ENCODE assay signal across 1 cellular context in the genomic region with DNA sequence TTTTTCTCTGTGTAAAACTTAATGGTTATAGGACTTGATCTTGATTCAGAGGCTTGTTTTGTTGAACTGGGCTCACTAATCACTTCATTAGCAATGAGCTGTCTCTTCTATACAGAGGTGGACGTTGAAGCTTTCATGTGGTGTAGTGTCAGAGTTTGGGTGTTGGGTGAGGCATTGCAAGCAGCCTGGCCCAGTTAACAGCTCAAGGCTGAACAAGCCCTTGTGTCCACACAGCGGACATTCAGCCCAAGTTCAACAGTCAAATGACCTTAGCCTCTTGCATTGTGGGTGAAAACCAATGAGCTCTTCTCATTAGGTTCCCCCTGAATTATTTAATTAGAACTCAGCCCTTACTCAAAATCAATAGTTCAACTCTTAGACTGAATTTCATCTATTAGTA.
A peak's percentile ranks its signal among the peaks of the same experiment; 100 is the strongest.
TF ChIP-seq lines count a peak whose summit lies in the region.

No MANE protein-coding gene starts in this region.

TF ChIP-seq in HepG2, 621 proteins besides CTCF, POLR2A, EP300 and RAD21:
- TF ChIP-seq HNF4A (CRISPR knock-in tag; IDR thresholded peaks at IDR 0.05): peak; percentile 21; the same call in 1 of the 2 replicates
- no peak for TF ChIP-seq KLF9 (CRISPR knock-in tag; IDR thresholded peaks at IDR 0.05; ENCODE audit: low read depth)
- no peak for TF ChIP-seq HOXD1 (CRISPR knock-in tag; IDR thresholded peaks at IDR 0.05)
- TF ChIP-seq, protein P1, sequence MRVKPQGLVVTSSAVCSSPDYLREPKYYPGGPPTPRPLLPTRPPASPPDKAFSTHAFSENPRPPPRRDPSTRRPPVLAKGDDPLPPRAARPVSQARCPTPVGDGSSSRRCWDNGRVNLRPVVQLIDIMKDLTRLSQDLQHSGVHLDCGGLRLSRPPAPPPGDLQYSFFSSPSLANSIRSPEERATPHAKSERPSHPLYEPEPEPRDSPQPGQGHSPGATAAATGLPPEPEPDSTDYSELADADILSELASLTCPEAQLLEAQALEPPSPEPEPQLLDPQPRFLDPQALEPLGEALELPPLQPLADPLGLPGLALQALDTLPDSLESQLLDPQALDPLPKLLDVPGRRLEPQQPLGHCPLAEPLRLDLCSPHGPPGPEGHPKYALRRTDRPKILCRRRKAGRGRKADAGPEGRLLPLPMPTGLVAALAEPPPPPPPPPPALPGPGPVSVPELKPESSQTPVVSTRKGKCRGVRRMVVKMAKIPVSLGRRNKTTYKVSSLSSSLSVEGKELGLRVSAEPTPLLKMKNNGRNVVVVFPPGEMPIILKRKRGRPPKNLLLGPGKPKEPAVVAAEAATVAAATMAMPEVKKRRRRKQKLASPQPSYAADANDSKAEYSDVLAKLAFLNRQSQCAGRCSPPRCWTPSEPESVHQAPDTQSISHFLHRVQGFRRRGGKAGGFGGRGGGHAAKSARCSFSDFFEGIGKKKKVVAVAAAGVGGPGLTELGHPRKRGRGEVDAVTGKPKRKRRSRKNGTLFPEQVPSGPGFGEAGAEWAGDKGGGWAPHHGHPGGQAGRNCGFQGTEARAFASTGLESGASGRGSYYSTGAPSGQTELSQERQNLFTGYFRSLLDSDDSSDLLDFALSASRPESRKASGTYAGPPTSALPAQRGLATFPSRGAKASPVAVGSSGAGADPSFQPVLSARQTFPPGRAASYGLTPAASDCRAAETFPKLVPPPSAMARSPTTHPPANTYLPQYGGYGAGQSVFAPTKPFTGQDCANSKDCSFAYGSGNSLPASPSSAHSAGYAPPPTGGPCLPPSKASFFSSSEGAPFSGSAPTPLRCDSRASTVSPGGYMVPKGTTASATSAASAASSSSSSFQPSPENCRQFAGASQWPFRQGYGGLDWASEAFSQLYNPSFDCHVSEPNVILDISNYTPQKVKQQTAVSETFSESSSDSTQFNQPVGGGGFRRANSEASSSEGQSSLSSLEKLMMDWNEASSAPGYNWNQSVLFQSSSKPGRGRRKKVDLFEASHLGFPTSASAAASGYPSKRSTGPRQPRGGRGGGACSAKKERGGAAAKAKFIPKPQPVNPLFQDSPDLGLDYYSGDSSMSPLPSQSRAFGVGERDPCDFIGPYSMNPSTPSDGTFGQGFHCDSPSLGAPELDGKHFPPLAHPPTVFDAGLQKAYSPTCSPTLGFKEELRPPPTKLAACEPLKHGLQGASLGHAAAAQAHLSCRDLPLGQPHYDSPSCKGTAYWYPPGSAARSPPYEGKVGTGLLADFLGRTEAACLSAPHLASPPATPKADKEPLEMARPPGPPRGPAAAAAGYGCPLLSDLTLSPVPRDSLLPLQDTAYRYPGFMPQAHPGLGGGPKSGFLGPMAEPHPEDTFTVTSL (CRISPR knock-in tag; IDR thresholded peaks at IDR 0.05; ENCODE audit: borderline replicate concordance): no peak
